In genomic region chr20:37452236-37452635, GRCh38 we compare ENCODE assay signal across 21 cellular contexts.
DNase-seq lines count a peak whose midpoint lies in the region; ATAC-seq and TF ChIP-seq lines count a peak whose summit lies in the region.
"Had no signal": no experiment of that assay in that cellular context is flagged by ENCODE, and none has a peak within 500 bp of the region (broad histone marks: within the 10 kb centered on the region; RNA-seq: fewer than 3 reads in every experiment).

No MANE protein-coding gene starts in this region.

- H3K4me1 ChIP-seq in RWPE2 (ENCODE audit: insufficient read depth, poor library complexity, severe bottlenecking), result no peaks in the 10 kb centered on the region
- no peaks in the 10 kb centered on the region for H3K4me1 ChIP-seq in endodermal cell (ENCODE audit: control insufficient read depth, insufficient read depth, low read length)
- no peaks in the 10 kb centered on the region for H3K4me1 ChIP-seq in sigmoid colon
- H3K4me1 ChIP-seq in SK-N-SH (ENCODE audit: control insufficient read depth in 1 of 2, insufficient read depth in 2 of 2, low read depth in 1 of 2, low read length in 1 of 2), result no peaks in the 10 kb centered on the region

- peak; percentile 12 for DNase-seq in D341Med (ENCODE audit: low spot score)
- DNase-seq in RWPE2 (ENCODE audit: low spot score), result peak; percentile 58
- peak; percentile 10 for DNase-seq in endodermal cell
- DNase-seq in sigmoid colon, result peak; percentile 28
- DNase-seq in SK-N-SH, result no peak
- no peak for DNase-seq in NCI-H748 treated with DMSO at 0.1 percent for 48 hours (lab: John Stamatoyannopoulos, UW)
- DNase-seq in T-helper 2 cell, result no peak
- DNase-seq: Calu3; CD8-positive, alpha-beta T cell; DMS 273 treated with DMSO at 0.1 percent for 48 hours; DMS53; DND-41; EL; H7; HFFc6 had no signal

- H3K9me3 ChIP-seq in RWPE2 (ENCODE audit: severe bottlenecking) (no peaks in the 10 kb centered on the region), endodermal cell (ENCODE audit: control insufficient read depth, low read length) (peaks cover 14% of the 10 kb centered on the region), sigmoid colon (peaks cover 0 to 9% (median under 1%) of the 10 kb centered on the region in 4 donors), SK-N-SH (no peaks in the 10 kb centered on the region)

- no peak for TF ChIP-seq EP300 in sigmoid colon (IDR thresholded peaks at IDR 0.05)
- TF ChIP-seq EP300 in SK-N-SH (IDR thresholded peaks at IDR 0.05; ENCODE audit: borderline replicate concordance in 1 of 2, low read depth in 1 of 2, low read length in 1 of 2), result no peak

- no peaks in the 10 kb centered on the region for H3K4me1 Mint-ChIP-seq in endodermal cell
- H3K4me1 Mint-ChIP-seq: B cell, GM23338, IgD-negative memory B cell had no signal

- intact Hi-C loops in sigmoid colon (cut with DNase I), result no loop called here

- 88 to 89% methylated on average over 1 to 3 of the region's 3 CpGs for WGBS in endodermal cell (ENCODE audit: insufficient coverage in 1 of 2, insufficient read length in 1 of 2), 2 experiments
- WGBS in sigmoid colon, 2 donors, result 57 to 65% methylated on average over 3 of the region's 3 CpGs
- WGBS in SK-N-SH (ENCODE audit: low lambda C conversion rate), result 8% methylated on average over 2 of the region's 3 CpGs

- H2AFZ ChIP-seq in SK-N-SH (ENCODE audit: low read depth), result no peak overlapping the region
- H2AFZ ChIP-seq: GM23338 had no signal

- TF ChIP-seq CTCF in RWPE2 (IDR thresholded peaks at IDR 0.05; ENCODE audit: poor library complexity, severe bottlenecking) (no peak), endodermal cell (conservative IDR thresholded peaks at IDR 0.05) (no peak), sigmoid colon (IDR thresholded peaks at IDR 0.05) (no peak), SK-N-SH (IDR thresholded peaks at IDR 0.05) (no peak)

- H3K4me2 ChIP-seq in SK-N-SH, result no peak overlapping the region
- H3K4me2 ChIP-seq: GM23338 had no signal

- no peaks in the 10 kb centered on the region for H3K9me2 ChIP-seq in SK-N-SH

- no peaks in the 10 kb centered on the region for H3K36me3 ChIP-seq in RWPE2 (ENCODE audit: low read depth)
- H3K36me3 ChIP-seq in endodermal cell (ENCODE audit: control insufficient read depth, insufficient read depth, low read length), result no peaks in the 10 kb centered on the region
- no peaks in the 10 kb centered on the region for H3K36me3 ChIP-seq in sigmoid colon
- H3K36me3 ChIP-seq in SK-N-SH (replicated peaks in 1 of 2; ENCODE audit: control insufficient read depth in 1 of 2, insufficient read depth in 2 of 2, low read length in 1 of 2), result no peaks in the 10 kb centered on the region
- H3K36me3 ChIP-seq: BLaER1 treated with 17β-estradiol and CSF1 and Interleukin-3, amounts not matched to agents 10 nM and 100 nM had no signal

- H3K27ac Mint-ChIP-seq in endodermal cell, result no peak overlapping the region
- H3K27ac Mint-ChIP-seq: B cell; CD8-positive, alpha-beta T cell; GM23338; HFFc6; IgD-negative memory B cell had no signal

- H3K36me3 Mint-ChIP-seq in endodermal cell (ENCODE audit: low read depth), result no peaks in the 10 kb centered on the region

- POLR2A ChIA-PET in SK-N-SH (lab: Yijun Ruan, JAX), result no interaction called here

- H3K79me2 ChIP-seq in SK-N-SH (ENCODE audit: insufficient read depth), result no peaks in the 10 kb centered on the region

- CTCF ChIA-PET in SK-N-SH (lab: Yijun Ruan, JAX), result interaction anchor here (0.6 to 1.2 kb wide), 2 partner anchors 11 to 49 kb away, joined by 4 read pairs; no protein-coding TSS in a partner anchor

- H4K20me1 ChIP-seq in SK-N-SH (ENCODE audit: insufficient read depth), result no peaks in the 10 kb centered on the region
- H4K20me1 ChIP-seq: BLaER1 treated with 17β-estradiol and CSF1 and Interleukin-3, amounts not matched to agents 10 nM and 100 nM had no signal

- no peak for ATAC-seq in RWPE2 (ENCODE audit: low read depth)
- ATAC-seq: CD8-positive, alpha-beta T cell; GM23338; HCT116; HepG2 had no signal

- H3K27ac ChIP-seq in RWPE2 (ENCODE audit: poor library complexity, severe bottlenecking) (no peak overlapping the region), endodermal cell (ENCODE audit: low read depth, low read length) (no peak overlapping the region), sigmoid colon (no peak overlapping the region), SK-N-SH (ENCODE audit: low read depth in 2 of 2, low read length in 1 of 2) (no peak overlapping the region)
- H3K27ac ChIP-seq: BLaER1 treated with 17β-estradiol and CSF1 and Interleukin-3, amounts not matched to agents 10 nM and 100 nM had no signal

- H3K27me3 ChIP-seq in RWPE2 (ENCODE audit: insufficient read depth, poor library complexity, severe bottlenecking) (no peaks in the 10 kb centered on the region), endodermal cell (ENCODE audit: control insufficient read depth, insufficient read depth, low read length, poor library complexity, severe bottlenecking) (peaks cover 37% of the 10 kb centered on the region), sigmoid colon (no peaks in the 10 kb centered on the region), SK-N-SH (ENCODE audit: insufficient read depth) (no peaks in the 10 kb centered on the region)
- H3K27me3 ChIP-seq: BLaER1 treated with 17β-estradiol and CSF1 and Interleukin-3, amounts not matched to agents 10 nM and 100 nM had no signal

- no peak for TF ChIP-seq POLR2A in sigmoid colon (IDR thresholded peaks at IDR 0.05)

- H3K27me3 Mint-ChIP-seq in endodermal cell (ENCODE audit: insufficient read depth), result peaks cover 25% of the 10 kb centered on the region

- peaks cover 7% of the 10 kb centered on the region for H3K9me3 Mint-ChIP-seq in endodermal cell

- no peak for TF ChIP-seq RAD21 in SK-N-SH (IDR thresholded peaks at IDR 0.05; ENCODE audit: low read length)

- H3K4me3 Mint-ChIP-seq in endodermal cell, result no peak overlapping the region
- H3K4me3 Mint-ChIP-seq: B cell; CD8-positive, alpha-beta T cell; GM23338; HFFc6; IgD-negative memory B cell had no signal

- no peak overlapping the region for H3K9ac ChIP-seq in endodermal cell (ENCODE audit: extremely low read depth, low read length, poor library complexity, severe bottlenecking)
- H3K9ac ChIP-seq in SK-N-SH, result no peak overlapping the region
- H3K9ac ChIP-seq: BLaER1 treated with 17β-estradiol and CSF1 and Interleukin-3, amounts not matched to agents 10 nM and 100 nM had no signal

- H3K4me3 ChIP-seq in RWPE2 (ENCODE audit: severe bottlenecking) (no peak overlapping the region), endodermal cell (ENCODE audit: low read length) (no peak overlapping the region), sigmoid colon (no peak overlapping the region), SK-N-SH (ENCODE audit: low read depth in 2 of 2, low read length in 1 of 2) (no peak overlapping the region)
- H3K4me3 ChIP-seq: BLaER1 treated with 17β-estradiol and CSF1 and Interleukin-3, amounts not matched to agents 10 nM and 100 nM; GM23338 had no signal

- no peaks in the 10 kb centered on the region for H3F3A ChIP-seq in SK-N-SH (replicated peaks; ENCODE audit: insufficient read depth)

TF ChIP-seq in SK-N-SH, 30 proteins besides CTCF, POLR2A, EP300 and RAD21:
- no peak for TF ChIP-seq RXRA (IDR thresholded peaks at IDR 0.05; ENCODE audit: borderline replicate concordance, low read depth)
TF ChIP-seq in SK-N-SH: peak in this region for 0.

Comparison
In these comparisons a context has a peak if more than half of its experiments do, and no peak if none do; other contexts are left out.
1. DNase-seq: peak in D341Med (single experiment), RWPE2 (single experiment), endodermal cell (single experiment) and sigmoid colon (single experiment); none in SK-N-SH (single experiment), NCI-H748 treated with DMSO at 0.1 percent for 48 hours (single experiment) and T-helper 2 cell (0 of 5).